1 cellular context compared by ENCODE assay signal in genomic region chr10:6917125-6917524, GRCh38.
TF ChIP-seq lines count a peak whose summit lies in the region.

No MANE protein-coding gene starts in this region.

TF ChIP-seq in SK-N-SH treated with all-trans-retinoic acid at 6 μM for 48 hours, 23 proteins besides CTCF, POLR2A, EP300 and RAD21 (continued from another document):
- TF ChIP-seq, protein P1, sequence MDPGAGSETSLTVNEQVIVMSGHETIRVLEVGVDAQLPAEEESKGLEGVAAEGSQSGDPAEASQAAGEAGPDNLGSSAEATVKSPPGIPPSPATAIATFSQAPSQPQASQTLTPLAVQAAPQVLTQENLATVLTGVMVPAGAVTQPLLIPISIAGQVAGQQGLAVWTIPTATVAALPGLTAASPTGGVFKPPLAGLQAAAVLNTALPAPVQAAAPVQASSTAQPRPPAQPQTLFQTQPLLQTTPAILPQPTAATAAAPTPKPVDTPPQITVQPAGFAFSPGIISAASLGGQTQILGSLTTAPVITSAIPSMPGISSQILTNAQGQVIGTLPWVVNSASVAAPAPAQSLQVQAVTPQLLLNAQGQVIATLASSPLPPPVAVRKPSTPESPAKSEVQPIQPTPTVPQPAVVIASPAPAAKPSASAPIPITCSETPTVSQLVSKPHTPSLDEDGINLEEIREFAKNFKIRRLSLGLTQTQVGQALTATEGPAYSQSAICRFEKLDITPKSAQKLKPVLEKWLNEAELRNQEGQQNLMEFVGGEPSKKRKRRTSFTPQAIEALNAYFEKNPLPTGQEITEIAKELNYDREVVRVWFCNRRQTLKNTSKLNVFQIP (CRISPR knock-in tag; IDR thresholded peaks at IDR 0.05; ENCODE audit: borderline replicate concordance, low read depth) = no peak
- no peak for TF ChIP-seq ESRRG (CRISPR knock-in tag; IDR thresholded peaks at IDR 0.05)
- TF ChIP-seq CREB5 (CRISPR knock-in tag; IDR thresholded peaks at IDR 0.05; ENCODE audit: low read depth) = no peak
- TF ChIP-seq BACH2 (CRISPR knock-in tag; IDR thresholded peaks at IDR 0.05; ENCODE audit: borderline replicate concordance) = no peak
- TF ChIP-seq ZNF565 (CRISPR knock-in tag; conservative IDR thresholded peaks at IDR 0.05; ENCODE audit: low read depth) = no peak
- TF ChIP-seq PPARA (CRISPR knock-in tag; IDR thresholded peaks at IDR 0.05; ENCODE audit: borderline replicate concordance) = no peak
- TF ChIP-seq ZNF70 (CRISPR knock-in tag; IDR thresholded peaks at IDR 0.05) = no peak
- no peak for TF ChIP-seq ARNTL (CRISPR knock-in tag; IDR thresholded peaks at IDR 0.05; ENCODE audit: borderline replicate concordance, low read depth)
